24 cellular contexts compared by ENCODE assay signal in genomic region chr14:37436519-37436918, GRCh38.
DNase-seq lines count a peak whose midpoint lies in the region; ATAC-seq, FAIRE-seq and TF ChIP-seq lines count a peak whose summit lies in the region.
"Had no signal": no experiment of that assay in that cellular context is flagged by ENCODE, and none has a peak within 500 bp of the region (broad histone marks: within the 10 kb centered on the region; RNA-seq: fewer than 3 reads in every experiment).

No MANE protein-coding gene starts in this region.

- peaks cover 19% of the 10 kb centered on the region for H3K9me3 Mint-ChIP-seq in stimulated activated effector memory CD8-positive, alpha-beta T cell treated with anti-CD3 and anti-CD28 coated beads, Interleukin-12 subunit alpha, Interleukin-12 subunit beta, amount 100 ng/mL, for 72 hours

- ATAC-seq in HG03439 (IDR thresholded peaks at IDR 0.05; ENCODE audit: unreplicated experiment) (no peak), omental fat pad (ENCODE audit: low FRiP score) (no peak)
- ATAC-seq in stimulated activated effector memory CD8-positive, alpha-beta T cell treated with anti-CD3 and anti-CD28 coated beads, Interleukin-12 subunit alpha, Interleukin-12 subunit beta, amount 100 ng/mL, for 72 hours, result no peak
- ATAC-seq: SK-N-SH treated with all-trans-retinoic acid at 6 μM for 48 hours had no signal

- no peak overlapping the region for H3K4me3 Mint-ChIP-seq in stimulated activated effector memory CD8-positive, alpha-beta T cell treated with anti-CD3 and anti-CD28 coated beads, Interleukin-12 subunit alpha, Interleukin-12 subunit beta, amount 100 ng/mL, for 72 hours
- H3K4me3 Mint-ChIP-seq: activated naive CD4-positive, alpha-beta T cell treated with anti-CD3 and anti-CD28 coated beads for 36 hours; activated T-cell treated with anti-CD3 and anti-CD28 coated beads, Interleukin-2, amount 50 U/mL, for 24 hours; B cell had no signal

- TF ChIP-seq CTCF in omental fat pad (IDR thresholded peaks at IDR 0.05), result no peak

- H3K27ac Mint-ChIP-seq in stimulated activated effector memory CD8-positive, alpha-beta T cell treated with anti-CD3 and anti-CD28 coated beads, Interleukin-12 subunit alpha, Interleukin-12 subunit beta, amount 100 ng/mL, for 72 hours, result no peak overlapping the region
- H3K27ac Mint-ChIP-seq: activated naive CD4-positive, alpha-beta T cell treated with anti-CD3 and anti-CD28 coated beads for 36 hours; activated T-cell treated with anti-CD3 and anti-CD28 coated beads, Interleukin-2, amount 50 U/mL, for 24 hours; B cell had no signal

- no peaks in the 10 kb centered on the region for H3K4me1 Mint-ChIP-seq in stimulated activated effector memory CD8-positive, alpha-beta T cell treated with anti-CD3 and anti-CD28 coated beads, Interleukin-12 subunit alpha, Interleukin-12 subunit beta, amount 100 ng/mL, for 72 hours
- H3K4me1 Mint-ChIP-seq: B cell had no signal

- peak; percentile 94 for FAIRE-seq in islet of Langerhans (lab: Jason Lieb, UNC)
- FAIRE-seq: frontal cortex had no signal

- no peaks in the 10 kb centered on the region for H3K36me3 Mint-ChIP-seq in stimulated activated effector memory CD8-positive, alpha-beta T cell treated with anti-CD3 and anti-CD28 coated beads, Interleukin-12 subunit alpha, Interleukin-12 subunit beta, amount 100 ng/mL, for 72 hours

- DNase-seq in NCI-H1694 treated with DMSO at 0.1 percent for 48 hours (lab: John Stamatoyannopoulos, UW) (peak; percentile 21), NCI-H1694 (lab: John Stamatoyannopoulos, UW) (no peak), NCI-H1092 treated with DMSO at 0.1 percent for 48 hours (lab: John Stamatoyannopoulos, UW) (peak; percentile 57), NCI-H774 (lab: John Stamatoyannopoulos, UW) (peak; percentile 88), omental fat pad (ENCODE audit: low spot score) (no peak)
- no peak for DNase-seq in stimulated activated effector memory CD8-positive, alpha-beta T cell treated with anti-CD3 and anti-CD28 coated beads, Interleukin-12 subunit alpha, Interleukin-12 subunit beta, amount 100 ng/mL, for 72 hours (ENCODE audit: low spot score in 2 of 2)
- DNase-seq: activated naive CD4-positive, alpha-beta T cell treated with anti-CD3 and anti-CD28 coated beads for 36 hours; activated T-cell treated with anti-CD3 and anti-CD28 coated beads, Interleukin-2, amount 50 U/mL, for 24 hours; Caco-2; caudate nucleus; erythroblast; HCEC 1CT; NCI-H2107; nucleus accumbens; Peyer's patch; retina; spleen; stimulated activated CD4-positive, alpha-beta T cell treated with anti-CD3 and anti-CD28 coated beads, Interleukin-4, amount 100 ng/mL, for 4 hours; T-helper 9 cell had no signal

Comparison
In these comparisons a context has a peak if more than half of its experiments do, and no peak if none do; other contexts are left out.
1. DNase-seq: peak in NCI-H1694 treated with DMSO at 0.1 percent for 48 hours (single experiment), NCI-H1092 treated with DMSO at 0.1 percent for 48 hours (single experiment) and NCI-H774 (single experiment); none in NCI-H1694 (single experiment), stimulated activated effector memory CD8-positive, alpha-beta T cell treated with anti-CD3 and anti-CD28 coated beads, Interleukin-12 subunit alpha, Interleukin-12 subunit beta, amount 100 ng/mL, for 72 hours (0 of 2) and omental fat pad (single experiment).